ENCODE assay signal across 1 cellular context in the genomic region with DNA sequence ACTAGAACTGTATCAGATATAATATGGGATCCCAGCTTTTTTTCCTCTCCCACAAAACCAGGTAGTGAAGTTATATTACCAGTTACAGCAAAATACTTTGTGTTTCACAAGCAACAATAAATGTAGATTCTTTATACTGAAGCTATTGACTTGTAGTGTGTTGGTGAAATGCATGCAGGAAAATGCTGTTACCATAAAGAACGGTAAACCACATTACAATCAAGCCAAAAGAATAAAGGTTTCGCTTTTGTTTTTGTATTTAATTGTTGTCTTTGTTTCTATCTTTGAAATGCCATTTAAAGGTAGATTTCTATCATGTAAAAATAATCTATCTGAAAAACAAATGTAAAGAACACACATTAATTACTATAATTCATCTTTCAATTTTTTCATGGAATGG.
TF ChIP-seq lines count a peak whose summit lies in the region.

No MANE protein-coding gene starts in this region.

TF ChIP-seq in HepG2, 621 proteins besides CTCF, POLR2A, EP300 and RAD21 (continued from another document):
- TF ChIP-seq, protein P1, sequence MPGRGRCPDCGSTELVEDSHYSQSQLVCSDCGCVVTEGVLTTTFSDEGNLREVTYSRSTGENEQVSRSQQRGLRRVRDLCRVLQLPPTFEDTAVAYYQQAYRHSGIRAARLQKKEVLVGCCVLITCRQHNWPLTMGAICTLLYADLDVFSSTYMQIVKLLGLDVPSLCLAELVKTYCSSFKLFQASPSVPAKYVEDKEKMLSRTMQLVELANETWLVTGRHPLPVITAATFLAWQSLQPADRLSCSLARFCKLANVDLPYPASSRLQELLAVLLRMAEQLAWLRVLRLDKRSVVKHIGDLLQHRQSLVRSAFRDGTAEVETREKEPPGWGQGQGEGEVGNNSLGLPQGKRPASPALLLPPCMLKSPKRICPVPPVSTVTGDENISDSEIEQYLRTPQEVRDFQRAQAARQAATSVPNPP (CRISPR knock-in tag; IDR thresholded peaks at IDR 0.05) = no peak
- TF ChIP-seq ZNF264 (CRISPR knock-in tag; IDR thresholded peaks at IDR 0.05) (no peak), MTA1 (CRISPR knock-in tag; IDR thresholded peaks at IDR 0.05; ENCODE audit: borderline replicate concordance) (no peak), RAD51 (IDR thresholded peaks at IDR 0.05; ENCODE audit: borderline replicate concordance) (no peak)
- TF ChIP-seq, protein P2, sequence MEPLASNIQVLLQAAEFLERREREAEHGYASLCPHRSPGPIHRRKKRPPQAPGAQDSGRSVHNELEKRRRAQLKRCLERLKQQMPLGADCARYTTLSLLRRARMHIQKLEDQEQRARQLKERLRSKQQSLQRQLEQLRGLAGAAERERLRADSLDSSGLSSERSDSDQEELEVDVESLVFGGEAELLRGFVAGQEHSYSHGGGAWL (CRISPR knock-in tag; IDR thresholded peaks at IDR 0.05) = no peak
- TF ChIP-seq, protein P3, sequence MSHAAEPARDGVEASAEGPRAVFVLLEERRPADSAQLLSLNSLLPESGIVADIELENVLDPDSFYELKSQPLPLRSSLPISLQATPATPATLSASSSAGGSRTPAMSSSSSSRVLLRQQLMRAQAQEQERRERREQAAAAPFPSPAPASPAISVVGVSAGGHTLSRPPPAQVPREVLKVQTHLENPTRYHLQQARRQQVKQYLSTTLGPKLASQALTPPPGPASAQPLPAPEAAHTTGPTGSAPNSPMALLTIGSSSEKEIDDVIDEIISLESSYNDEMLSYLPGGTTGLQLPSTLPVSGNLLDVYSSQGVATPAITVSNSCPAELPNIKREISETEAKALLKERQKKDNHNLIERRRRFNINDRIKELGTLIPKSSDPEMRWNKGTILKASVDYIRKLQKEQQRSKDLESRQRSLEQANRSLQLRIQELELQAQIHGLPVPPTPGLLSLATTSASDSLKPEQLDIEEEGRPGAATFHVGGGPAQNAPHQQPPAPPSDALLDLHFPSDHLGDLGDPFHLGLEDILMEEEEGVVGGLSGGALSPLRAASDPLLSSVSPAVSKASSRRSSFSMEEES (CRISPR knock-in tag; IDR thresholded peaks at IDR 0.05) = no peak
